8 cellular contexts compared by ENCODE assay signal in the genomic region with DNA sequence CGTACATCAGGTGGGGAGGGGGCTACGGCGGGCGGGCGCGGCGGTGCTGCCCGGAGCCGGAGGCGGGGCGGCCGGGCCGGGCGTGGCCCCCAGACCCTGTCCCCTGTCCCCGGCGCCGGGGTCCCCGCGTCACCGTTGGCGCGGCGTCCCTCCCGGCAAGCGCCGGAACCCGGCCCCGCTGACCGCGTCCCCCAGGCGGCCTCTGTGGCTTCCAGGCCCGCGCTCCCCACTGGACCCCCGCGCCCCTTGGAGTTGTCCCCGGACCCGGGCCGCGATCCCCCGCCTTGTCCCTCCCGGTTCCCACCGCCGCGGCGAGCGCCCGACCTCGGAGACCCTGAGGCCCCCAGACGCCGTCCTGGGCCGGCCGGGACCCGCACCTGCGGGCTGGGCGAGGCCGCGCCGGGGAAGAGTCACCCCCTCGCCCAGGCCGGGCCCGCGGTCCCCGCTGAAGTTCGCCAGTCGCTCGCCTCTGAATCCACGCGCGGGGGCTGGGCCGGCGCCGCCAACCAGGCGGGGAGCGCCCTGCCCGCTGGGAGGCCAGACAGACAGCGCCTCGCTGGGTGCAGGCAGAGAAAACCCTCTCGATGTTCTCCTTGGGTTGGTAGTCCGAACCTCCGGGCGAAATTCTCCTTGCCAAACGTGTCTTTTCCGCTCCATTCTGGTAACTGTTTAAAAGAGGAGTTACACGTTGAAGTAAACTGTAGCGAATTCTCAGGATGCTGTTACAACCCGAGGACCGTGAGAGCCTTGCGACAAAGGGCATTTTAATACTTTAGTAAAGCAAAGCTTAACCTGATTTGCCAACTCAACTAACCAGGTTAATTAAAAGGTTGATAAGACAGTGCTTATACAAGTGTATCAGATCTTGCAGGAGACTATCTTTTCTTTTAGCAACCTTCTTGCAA. TPM values are rescaled to one million over a fixed set of nuclear protein-coding genes. Genes with fewer than 3 reads are reported as not detected.
DNase-seq lines count a peak whose midpoint lies in the region; ATAC-seq and TF ChIP-seq lines count a peak whose summit lies in the region.

No MANE protein-coding gene starts in this region.

- no peaks in the 10 kb centered on the region for H3F3A ChIP-seq in DOHH2 (ENCODE audit: control insufficient read depth, insufficient read depth)

- peaks cover 1% of the 10 kb centered on the region for H3K27me3 Mint-ChIP-seq in IgD-negative memory B cell

- H3K27ac ChIP-seq in DOHH2 (ENCODE audit: low read depth, low read length) (no peak overlapping the region), colonic mucosa (peak overlapping the region; percentile 89)

- peak overlapping the region; percentile 94 to 96 for H3K9ac ChIP-seq in colonic mucosa (ENCODE audit: low read depth in 2 of 2, low read length in 2 of 2)

- no peaks in the 10 kb centered on the region for H3K9me2 ChIP-seq in DOHH2 (replicated peaks; ENCODE audit: control insufficient read depth, low read length)

- TF ChIP-seq CTCF in DOHH2 (IDR thresholded peaks at IDR 0.05; ENCODE audit: low read depth, low read length, poor library complexity, severe bottlenecking) (peak; percentile 28), colonic mucosa (IDR thresholded peaks at IDR 0.05) (no peak)

- H3K4me1 Mint-ChIP-seq in IgD-negative memory B cell = peaks cover 16 to 33% (median 18%) of the 10 kb centered on the region in 3 donors

- DNase-seq in activated CD4-positive, alpha-beta T cell treated with anti-CD3 and anti-CD28 coated beads for 4 hours = peak; percentile 48
- DNase-seq in colonic mucosa (peak; percentile 67), left lobe of liver (ENCODE audit: low spot score) (peak; percentile 73)
- DNase-seq in stimulated activated CD4-positive, alpha-beta T cell treated with anti-CD3 and anti-CD28 coated beads, Interleukin-2, amount 100 ng/mL, for 48 hours = peak; percentile 31 to 33

- H3K4me3 Mint-ChIP-seq in IgD-negative memory B cell = peak overlapping the region; percentile 88 to 99 (median 98)

- intact Hi-C loops in colonic mucosa (cut with DNase I) = loop anchor here (5.0 to 10.0 kb wide), 2 partner anchors 51 to 218 kb away; partner anchors contain the start of gene GCSH

- H3K4me1 ChIP-seq in DOHH2 (ENCODE audit: control insufficient read depth, low read length) (peaks cover 16% of the 10 kb centered on the region), colonic mucosa (peaks cover 8% of the 10 kb centered on the region)

- H3K4me2 ChIP-seq in DOHH2 (ENCODE audit: low read length) = peak overlapping the region; percentile 98

- peak overlapping the region; percentile 83 to 95 (median 93) for H3K27ac Mint-ChIP-seq in IgD-negative memory B cell

- no peaks in the 10 kb centered on the region for H4K20me1 ChIP-seq in DOHH2 (ENCODE audit: control insufficient read depth, insufficient read depth, low read depth, low read length)

- H3K36me3 ChIP-seq in DOHH2 (ENCODE audit: control insufficient read depth, low read length) = peaks cover 3% of the 10 kb centered on the region; the same call in 1 of the 2 replicates
- no peaks in the 10 kb centered on the region for H3K36me3 ChIP-seq in colonic mucosa

- H3K9me3 Mint-ChIP-seq in IgD-negative memory B cell = no peaks in the 10 kb centered on the region

- ATAC-seq in GM21526 (IDR thresholded peaks at IDR 0.05; ENCODE audit: low FRiP score, unreplicated experiment) (peak; percentile 40), left lobe of liver (peak; percentile 80), GM18858 (IDR thresholded peaks at IDR 0.05; ENCODE audit: unreplicated experiment) (no peak)

- H3K36me3 Mint-ChIP-seq in IgD-negative memory B cell = no peaks in the 10 kb centered on the region

- H3K27me3 ChIP-seq in DOHH2 (ENCODE audit: control insufficient read depth, low read length) = no peaks in the 10 kb centered on the region
- H3K27me3 ChIP-seq in colonic mucosa = no peaks in the 10 kb centered on the region

- peak overlapping the region; percentile 93 for H3K4me3 ChIP-seq in DOHH2 (ENCODE audit: low read length)
- peak overlapping the region; percentile 88 for H3K4me3 ChIP-seq in colonic mucosa

- peaks cover 64% of the 10 kb centered on the region for H3K79me2 ChIP-seq in DOHH2 (ENCODE audit: control insufficient read depth, low read length)

- no peaks in the 10 kb centered on the region for H3K9me3 ChIP-seq in DOHH2 (ENCODE audit: control insufficient read depth, insufficient read depth, low read length)
- no peaks in the 10 kb centered on the region for H3K9me3 ChIP-seq in colonic mucosa

RNA-seq across cellular contexts. Expression of gene GAN, which starts 0.8 kb away (rescaled TPM):
- polyA plus RNA-seq in IgD-negative memory B cell = 2.8 TPM
- total RNA-seq in colonic mucosa (10 to 100 TPM; 13.6 to 21.5 TPM), left lobe of liver (2.9 TPM)
